In genomic region chr14:90536511-90537191, GRCh38 we compare ENCODE assay signal across 18 cellular contexts.
DNase-seq lines count a peak whose midpoint lies in the region; ATAC-seq and TF ChIP-seq lines count a peak whose summit lies in the region.
"Had no signal": no experiment of that assay in that cellular context is flagged by ENCODE, and none has a peak within 500 bp of the region (broad histone marks: within the 10 kb centered on the region; RNA-seq: fewer than 3 reads in every experiment).

No MANE protein-coding gene starts in this region.

- peaks cover 19% of the 10 kb centered on the region for H3K4me1 ChIP-seq in muscle layer of colon (ENCODE audit: insufficient read depth, low read length)
- H3K4me1 ChIP-seq in body of pancreas = no peaks in the 10 kb centered on the region

- H3K9me3 ChIP-seq in muscle layer of colon (ENCODE audit: low read length) (no peaks in the 10 kb centered on the region), body of pancreas (no peaks in the 10 kb centered on the region)
- H3K9me3 ChIP-seq: transverse colon had no signal

- peak overlapping the region; percentile 39 for H3K27ac Mint-ChIP-seq in stimulated activated naive CD8-positive, alpha-beta T cell treated with anti-CD3 and anti-CD28 coated beads, Interleukin-15, Interleukin-2, amounts not matched to agents 100 ng/mL and 50 ng/mL, for 24 hours
- H3K27ac Mint-ChIP-seq: natural killer cell had no signal

- no peak overlapping the region for H3K9ac ChIP-seq in muscle layer of colon (ENCODE audit: low read length)

- DNase-seq in stimulated activated naive CD8-positive, alpha-beta T cell treated with anti-CD3 and anti-CD28 coated beads, Interleukin-15, Interleukin-2, amounts not matched to agents 100 U/mL and 50 U/mL, for 24 hours = no peak
- DNase-seq in HPDE6-E6E7 (ENCODE audit: extremely low spot score) (no peak), AG08396 (ENCODE audit: low spot score) (no peak), body of pancreas (no peak)
- DNase-seq: activated CD4-positive, alpha-beta T cell treated with anti-CD3 and anti-CD28 coated beads for 1 hour; activated CD8-positive, alpha-beta memory T cell treated with anti-CD3 and anti-CD28 coated beads, Interleukin-2, amount 50 U/mL, for 48 hours; activated naive CD4-positive, alpha-beta T cell treated with Interleukin-2 at 50 U/mL for 16 hours; COR-L47; natural killer cell; NCI-H748 treated with DMSO at 0.1 percent for 48 hours; stimulated activated CD4-positive, alpha-beta T cell treated with anti-CD3 and anti-CD28 coated beads, Interleukin-4, amount 100 ng/mL, for 1 hour; T-helper 1 cell; transverse colon had no signal

- H3K4me3 ChIP-seq in muscle layer of colon (ENCODE audit: low read depth in 1 of 2, low read length in 2 of 2) = no peak overlapping the region
- no peak overlapping the region for H3K4me3 ChIP-seq in body of pancreas
- H3K4me3 ChIP-seq: transverse colon had no signal

- TF ChIP-seq CTCF in body of pancreas (IDR thresholded peaks at IDR 0.05) = no peak

- H3K27me3 ChIP-seq in muscle layer of colon (ENCODE audit: control insufficient read depth in 1 of 2, insufficient read depth in 2 of 2, low read length in 2 of 2) = no peaks in the 10 kb centered on the region
- H3K27me3 ChIP-seq in body of pancreas = no peaks in the 10 kb centered on the region
- H3K27me3 ChIP-seq: dorsolateral prefrontal cortex, transverse colon had no signal

- H3K36me3 Mint-ChIP-seq in stimulated activated naive CD8-positive, alpha-beta T cell treated with anti-CD3 and anti-CD28 coated beads, Interleukin-15, Interleukin-2, amounts not matched to agents 100 ng/mL and 50 ng/mL, for 24 hours (ENCODE audit: low read depth) = no peaks in the 10 kb centered on the region
- H3K36me3 Mint-ChIP-seq: natural killer cell had no signal

- 86% methylated on average over 22 to 23 of the region's 23 CpGs for WGBS in body of pancreas, 2 donors

- no peaks in the 10 kb centered on the region for H3K4me1 Mint-ChIP-seq in stimulated activated naive CD8-positive, alpha-beta T cell treated with anti-CD3 and anti-CD28 coated beads, Interleukin-15, Interleukin-2, amounts not matched to agents 100 ng/mL and 50 ng/mL, for 24 hours (ENCODE audit: low read depth)

- no peaks in the 10 kb centered on the region for H3K27me3 Mint-ChIP-seq in stimulated activated naive CD8-positive, alpha-beta T cell treated with anti-CD3 and anti-CD28 coated beads, Interleukin-15, Interleukin-2, amounts not matched to agents 100 ng/mL and 50 ng/mL, for 24 hours

- no peak for TF ChIP-seq POLR2A in body of pancreas (IDR thresholded peaks at IDR 0.05)

- H3K9me3 Mint-ChIP-seq in stimulated activated naive CD8-positive, alpha-beta T cell treated with anti-CD3 and anti-CD28 coated beads, Interleukin-15, Interleukin-2, amounts not matched to agents 100 ng/mL and 50 ng/mL, for 24 hours = no peaks in the 10 kb centered on the region
- H3K9me3 Mint-ChIP-seq: natural killer cell had no signal

- H3K36me3 ChIP-seq in muscle layer of colon (ENCODE audit: insufficient read depth, low read length) (peaks cover 14% of the 10 kb centered on the region), body of pancreas (replicated peaks in 1 of 2; ENCODE audit: insufficient read depth in 1 of 2, low read depth in 2 of 2) (no peaks in the 10 kb centered on the region)
- H3K36me3 ChIP-seq: transverse colon had no signal

- H3K27ac ChIP-seq in muscle layer of colon (ENCODE audit: low read depth, low read length) = peak overlapping the region; percentile 52
- no peak overlapping the region for H3K27ac ChIP-seq in body of pancreas
- H3K27ac ChIP-seq: transverse colon had no signal

- no peak for ATAC-seq in stimulated activated naive CD8-positive, alpha-beta T cell treated with anti-CD3 and anti-CD28 coated beads, Interleukin-15, Interleukin-2, amounts not matched to agents 100 U/mL and 50 U/mL, for 24 hours
- peak; percentile 66 for ATAC-seq in esophagus mucosa
- no peak for ATAC-seq in HG03280 (IDR thresholded peaks at IDR 0.05; ENCODE audit: unreplicated experiment)
- ATAC-seq in body of pancreas = no peak
- ATAC-seq: natural killer cell had no signal

- H3K4me3 Mint-ChIP-seq in stimulated activated naive CD8-positive, alpha-beta T cell treated with anti-CD3 and anti-CD28 coated beads, Interleukin-15, Interleukin-2, amounts not matched to agents 100 ng/mL and 50 ng/mL, for 24 hours = no peak overlapping the region
- H3K4me3 Mint-ChIP-seq: natural killer cell had no signal

- intact Hi-C loops in body of pancreas (cut with DNase I) = no loop called here
